Comparison of ENCODE assay signal across 31 cellular contexts in genomic region chr3:100578646-100579045, GRCh38. TPM values are rescaled to one million over a fixed set of nuclear protein-coding genes. Genes with fewer than 3 reads are reported as not detected.
"Had no signal": no experiment of that assay in that cellular context is flagged by ENCODE, and none has a peak within 500 bp of the region (broad histone marks: within the 10 kb centered on the region; RNA-seq: fewer than 3 reads in every experiment).

No MANE protein-coding gene starts in this region.

- H3K4me3 Mint-ChIP-seq: mesothelial cell of epicardium; naive thymus-derived CD4-positive, alpha-beta T cell had no signal

- ATAC-seq: esophagus mucosa; gastrocnemius medialis; heart right ventricle; left colon; left lung; left ventricle myocardium superior; lower lobe of right lung; naive thymus-derived CD4-positive, alpha-beta T cell had no signal

- H3K9me3 Mint-ChIP-seq: naive thymus-derived CD4-positive, alpha-beta T cell had no signal

- H3K27ac ChIP-seq: coronary artery, dorsolateral prefrontal cortex, epithelial cell of prostate, esophagus squamous epithelium, gastrocnemius medialis, heart right ventricle, left lung, lower lobe of right lung had no signal

- H3K4me3 ChIP-seq: coronary artery, dorsolateral prefrontal cortex, esophagus squamous epithelium, gastrocnemius medialis, heart right ventricle, left lung, lower lobe of right lung had no signal

- H3K9me3 ChIP-seq: esophagus squamous epithelium, gastrocnemius medialis, heart right ventricle, left lung, lower lobe of right lung had no signal

- H3K27me3 ChIP-seq: esophagus squamous epithelium, gastrocnemius medialis, heart right ventricle, left lung had no signal

- H3K36me3 ChIP-seq: esophagus squamous epithelium, gastrocnemius medialis, heart right ventricle, left lung, lower lobe of right lung had no signal

- H3K27ac Mint-ChIP-seq: mesothelial cell of epicardium; naive thymus-derived CD4-positive, alpha-beta T cell had no signal

- H3K4me1 ChIP-seq: esophagus squamous epithelium, gastrocnemius medialis, heart right ventricle, left lung, lower lobe of right lung had no signal

- H3K4me1 Mint-ChIP-seq: naive thymus-derived CD4-positive, alpha-beta T cell had no signal

- DNase-seq: dermis blood vessel endothelial cell; dorsolateral prefrontal cortex; effector CD4-positive, alpha-beta T cell; effector memory CD4-positive, alpha-beta T cell; erythroblast; esophagus squamous epithelium; foreskin fibroblast; foreskin melanocyte; gastrocnemius medialis; glutamatergic neuron; head of caudate nucleus; heart right ventricle; hippocampal formation; left colon; left lung; left ventricle myocardium superior; lower lobe of right lung; mesenchymal stem cell; naive thymus-derived CD4-positive, alpha-beta T cell had no signal

- FAIRE-seq: colon, islet of Langerhans had no signal

RNA-seq across cellular contexts. Expression of gene ADGRG7, which starts 30.8 kb away (rescaled TPM):
- total RNA-seq: cerebellum; dermis blood vessel endothelial cell; esophagus mucosa; esophagus squamous epithelium; glomerular endothelial cell; kidney epithelial cell; left lung; left ventricle myocardium superior; lower leg skin; lower lobe of right lung; lung microvascular endothelial cell; mesenteric fat pad; mesothelial cell of epicardium; naive thymus-derived CD4-positive, alpha-beta T cell had no signal
- polyA plus RNA-seq: heart right ventricle; naive thymus-derived CD4-positive, alpha-beta T cell had no signal
